Comparison of ENCODE assay signal across 21 cellular contexts in genomic region chr17:32801641-32802040, GRCh38.
"Had no signal": no experiment of that assay in that cellular context is flagged by ENCODE, and none has a peak within 500 bp of the region (broad histone marks: within the 10 kb centered on the region; RNA-seq: fewer than 3 reads in every experiment).

No MANE protein-coding gene starts in this region.

- H3K4me3 ChIP-seq: esophagus squamous epithelium, gastrocnemius medialis, lung, neural progenitor cell, prostate gland, right atrium auricular region, testis, transverse colon, upper lobe of right lung, uterus had no signal

- H3K9ac ChIP-seq: neural progenitor cell had no signal

- ATAC-seq: effector memory CD8-positive, alpha-beta T cell; gastrocnemius medialis; left lobe of liver; naive thymus-derived CD4-positive, alpha-beta T cell; stimulated activated memory B cell treated with anti-CD40 and anti-IgM and Interleukin-4, amounts not matched to agents 10 μg/mL and 1 μg/mL and 100 μg/mL, for 72 hours; stimulated activated naive CD8-positive, alpha-beta T cell treated with anti-CD3 and anti-CD28 coated beads, Interleukin-15, Interleukin-2, amounts not matched to agents 100 U/mL and 50 U/mL, for 24 hours; upper lobe of right lung had no signal

- DNase-seq: cortex of kidney; effector memory CD8-positive, alpha-beta T cell; erythroblast; esophagus squamous epithelium; gastrocnemius medialis; head of caudate nucleus; naive thymus-derived CD4-positive, alpha-beta T cell; stimulated activated CD4-positive, alpha-beta T cell treated with anti-CD3 and anti-CD28 coated beads, Interleukin-2, amount 100 ng/mL, for 24 hours; stimulated activated CD4-positive, alpha-beta T cell treated with anti-CD3 and anti-CD28 coated beads, Interleukin-4, amount 100 ng/mL, for 4 hours; stimulated activated naive CD8-positive, alpha-beta T cell treated with anti-CD3 and anti-CD28 coated beads, Interleukin-15, Interleukin-2, amounts not matched to agents 100 U/mL and 50 U/mL, for 24 hours; substantia nigra; testis; transverse colon; upper lobe of right lung had no signal

- H3K27ac ChIP-seq: esophagus squamous epithelium, gastrocnemius medialis, neural progenitor cell, prostate gland, right atrium auricular region, testis, transverse colon, upper lobe of right lung, uterus had no signal

- H3K36me3 ChIP-seq: esophagus squamous epithelium, gastrocnemius medialis, neural progenitor cell, prostate gland, right atrium auricular region, transverse colon, upper lobe of right lung, uterus had no signal

- H3K4me1 ChIP-seq: gastrocnemius medialis, neural progenitor cell, prostate gland, testis, uterus had no signal

- H3K9me3 ChIP-seq: esophagus squamous epithelium, gastrocnemius medialis, prostate gland, right atrium auricular region, testis, transverse colon, upper lobe of right lung, uterus had no signal

- H3K27me3 ChIP-seq: esophagus squamous epithelium, gastrocnemius medialis, neural progenitor cell, right atrium auricular region, testis, transverse colon, upper lobe of right lung, uterus had no signal
